Comparison of ENCODE assay signal across 25 cellular contexts in the genomic region with DNA sequence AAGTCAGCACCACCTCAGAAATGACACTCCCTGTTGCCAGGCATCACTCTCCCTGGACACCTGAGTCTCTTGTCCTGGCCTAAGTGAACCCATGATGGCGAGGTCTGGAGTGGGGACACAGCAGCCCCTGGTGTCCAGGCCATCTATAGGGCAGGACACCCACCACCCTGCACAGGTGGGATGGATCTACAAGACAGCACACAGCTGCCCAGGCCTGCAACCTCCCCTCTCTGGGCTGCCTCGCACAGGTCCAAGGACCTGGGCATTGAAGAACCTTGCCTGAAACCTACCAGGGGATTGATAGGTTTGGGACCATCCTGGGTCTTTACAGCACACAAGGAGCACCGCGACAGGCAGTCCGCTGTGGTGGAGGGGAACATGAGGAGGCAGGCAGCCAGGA. TPM values are rescaled to one million over a fixed set of nuclear protein-coding genes. Genes with fewer than 3 reads are reported as not detected.
DNase-seq lines count a peak whose midpoint lies in the region; ATAC-seq, FAIRE-seq and TF ChIP-seq lines count a peak whose summit lies in the region.
"Had no signal": no experiment of that assay in that cellular context is flagged by ENCODE, and none has a peak within 500 bp of the region (broad histone marks: within the 10 kb centered on the region; RNA-seq: fewer than 3 reads in every experiment).

No MANE protein-coding gene starts in this region.

- no peak overlapping the region for H3K4me2 ChIP-seq in HepG2 (ENCODE audit: low read depth, low read length)
- H3K4me2 ChIP-seq: BLaER1 had no signal

- WGBS in HepG2 (ENCODE audit: low lambda C conversion rate), result 26% methylated on average over 4 of the region's 5 CpGs

- H3K9ac ChIP-seq in HepG2 (ENCODE audit: insufficient read depth, low read depth, low read length), result no peak overlapping the region
- H3K9ac ChIP-seq: BLaER1 had no signal

- DNase-seq in activated effector memory CD4-positive, alpha-beta T cell treated with anti-CD3 and anti-CD28 coated beads, Interleukin-2, amount 50 U/mL, for 16 hours, result peak; percentile 54
- DNase-seq in activated effector memory CD4-positive, alpha-beta T cell treated with Interleukin-2 at 50 U/mL for 16 hours, result no peak
- DNase-seq in Panc1 (ENCODE audit: low read depth, low spot score) (no peak), HepG2 (ENCODE audit: low spot score) (no peak), omental fat pad (ENCODE audit: low spot score) (no peak), NCI-H2171 treated with DMSO at 0.1 percent for 48 hours (lab: John Stamatoyannopoulos, UW) (no peak), HCEC 1CT (no peak)
- DNase-seq: ACHN; BE2C; Calu3; CD4-positive, alpha-beta T cell; CD8-positive, alpha-beta T cell; DMS79 treated with DMSO at 0.1 percent for 48 hours; GF-D8 had no signal

- no peak for TF ChIP-seq POLR2A in HepG2 (IDR thresholded peaks at IDR 0.05; ENCODE audit: insufficient read depth in 1 of 2, low read depth in 2 of 2, low read length in 2 of 2)

- H3K27ac ChIP-seq in Panc1 (ENCODE audit: low read length) (no peak overlapping the region), HepG2 (ENCODE audit: extremely low read length, insufficient read depth, low read length) (no peak overlapping the region)
- H3K27ac ChIP-seq: 22Rv1, BLaER1, C4-2B had no signal

- H4K20me1 ChIP-seq in HepG2 (ENCODE audit: insufficient read depth, low read length), result no peaks in the 10 kb centered on the region
- H4K20me1 ChIP-seq: BLaER1 had no signal

- H3K9me3 ChIP-seq in Panc1 (ENCODE audit: control insufficient read depth, insufficient read depth, low read depth, low read length) (no peaks in the 10 kb centered on the region), HepG2 (ENCODE audit: low read length) (no peaks in the 10 kb centered on the region)
- H3K9me3 ChIP-seq: BE2C, BLaER1, Caco-2 had no signal

- CTCF ChIA-PET in Panc1 (lab: Charles Lee), result no interaction called here
- CTCF ChIA-PET in HepG2 (lab: Yijun Ruan, JAX; ENCODE audit: low intra/inter-chr PET ratio, low total read pairs), result no interaction called here

- intact Hi-C loops in Panc1 (cut with micrococcal nuclease; ENCODE audit: unreplicated experiment), result no loop called here
- intact Hi-C loops in HepG2 (cut with micrococcal nuclease; ENCODE audit: unreplicated experiment), result no loop called here

- FAIRE-seq in HepG2 (lab: Jason Lieb, UNC), result no peak
- FAIRE-seq: D721Med, G401.6, GM12891 had no signal

- TF ChIP-seq CTCF in Panc1 (IDR thresholded peaks at IDR 0.05) (no peak), HepG2 (CRISPR knock-in tag; IDR thresholded peaks at IDR 0.05) (peak; percentile 17; the same call in 1 of the 2 replicates), omental fat pad (IDR thresholded peaks at IDR 0.05) (no peak)

- H3K4me3 ChIP-seq in Panc1 (ENCODE audit: low read depth in 2 of 2, low read length in 2 of 2), result no peak overlapping the region
- no peak overlapping the region for H3K4me3 ChIP-seq in HepG2 (replicated peaks in 1 of 3; ENCODE audit: insufficient read depth in 1 of 3, low read depth in 2 of 3, low read length in 3 of 3)
- H3K4me3 ChIP-seq: BLaER1 had no signal

- ATAC-seq in Panc1, result peak; percentile 35; the same call in 1 of the 2 replicates
- ATAC-seq in HepG2, result peak; percentile 68
- peak; percentile 27 for ATAC-seq in omental fat pad (ENCODE audit: low FRiP score)
- ATAC-seq in GM21825 (IDR thresholded peaks at IDR 0.05; ENCODE audit: unreplicated experiment), result no peak
- ATAC-seq: CD8-positive, alpha-beta T cell had no signal

- H3K27me3 ChIP-seq in Panc1 (ENCODE audit: control insufficient read depth, insufficient read depth, low read length) (peaks cover 17% of the 10 kb centered on the region), HepG2 (ENCODE audit: control insufficient read depth in 1 of 2, insufficient read depth in 2 of 2, low read length in 2 of 2) (peaks cover 1 to 35% of the 10 kb centered on the region in 2 experiments; a peak in 3 of 5 replicates)
- H3K27me3 ChIP-seq: BE2C, BLaER1 had no signal

- H3K79me2 ChIP-seq in HepG2 (ENCODE audit: insufficient read depth, low read length), result no peaks in the 10 kb centered on the region

- H3K4me1 ChIP-seq in Panc1 (ENCODE audit: control insufficient read depth, insufficient read depth, low read length) (no peaks in the 10 kb centered on the region), HepG2 (ENCODE audit: insufficient read depth, low read length) (no peaks in the 10 kb centered on the region)
- H3K4me1 ChIP-seq: BE2C, BLaER1, Caco-2 had no signal

- no peak overlapping the region for H2AFZ ChIP-seq in HepG2 (ENCODE audit: low read length)

- no peak for TF ChIP-seq EP300 in HepG2 (IDR thresholded peaks at IDR 0.05; ENCODE audit: low read depth in 2 of 2, low read length in 2 of 2)
- no peak for TF ChIP-seq EP300 in HepG2 (CRISPR knock-in tag; IDR thresholded peaks at IDR 0.05; ENCODE audit: borderline replicate concordance)

- H3K36me3 ChIP-seq in Panc1 (ENCODE audit: control insufficient read depth, insufficient read depth, low read length) (no peaks in the 10 kb centered on the region), HepG2 (replicated peaks in 1 of 2; ENCODE audit: control insufficient read depth in 1 of 2, insufficient read depth in 2 of 2, low read length in 2 of 2) (no peaks in the 10 kb centered on the region)
- H3K36me3 ChIP-seq: BE2C, BLaER1 had no signal

- POLR2A ChIA-PET in Panc1 (lab: Charles Lee), result no interaction called here
- POLR2A ChIA-PET in HepG2 (lab: Yijun Ruan, JAX), result no interaction called here

- in situ Hi-C loops in Panc1 (cut with HindIII; ENCODE audit: low pct_unique_long_range_greater_than_20kb, low sequenced_read_pairs), result no loop called here
- in situ Hi-C loops in HepG2 (cut with HindIII; ENCODE audit: extremely low pct_ligation_motif_present, low pct_unique_long_range_greater_than_20kb), result no loop called here

- TF ChIP-seq RAD21 in HepG2 (CRISPR knock-in tag; IDR thresholded peaks at IDR 0.05), result no peak

- BruUV-seq in Panc1 (replicated peaks; lab: Mats Ljungman, UMichigan) (no TSS peak), HepG2 (replicated peaks; lab: Mats Ljungman, UMichigan) (no TSS peak)

TF ChIP-seq in HepG2, 621 proteins besides CTCF, POLR2A, EP300 and RAD21:
- TF ChIP-seq ZNF234 (CRISPR knock-in tag; conservative IDR thresholded peaks at IDR 0.05), result no peak
- TF ChIP-seq ATF1 (CRISPR knock-in tag; IDR thresholded peaks at IDR 0.05), result no peak
- no peak for TF ChIP-seq PRPF4 (IDR thresholded peaks at IDR 0.05; ENCODE audit: low read depth, low read length, poor library complexity, severe bottlenecking)
- no peak for TF ChIP-seq THYN1 (CRISPR knock-in tag; IDR thresholded peaks at IDR 0.05; ENCODE audit: borderline replicate concordance, low read depth)
- TF ChIP-seq TBL1XR1 (IDR thresholded peaks at IDR 0.05; ENCODE audit: borderline replicate concordance, low read length, partially characterized antibody), result no peak
- TF ChIP-seq FLYWCH1 (CRISPR knock-in tag; IDR thresholded peaks at IDR 0.05), result no peak
- TF ChIP-seq ZNF441 (CRISPR knock-in tag; IDR thresholded peaks at IDR 0.05; ENCODE audit: borderline replicate concordance), result no peak
- no peak for TF ChIP-seq RFXANK (CRISPR knock-in tag; IDR thresholded peaks at IDR 0.05)
- no peak for TF ChIP-seq SRSF9 (IDR thresholded peaks at IDR 0.05; ENCODE audit: borderline replicate concordance, insufficient read depth, low read depth, low read length, poor library complexity, severe bottlenecking)
- TF ChIP-seq, protein P1, sequence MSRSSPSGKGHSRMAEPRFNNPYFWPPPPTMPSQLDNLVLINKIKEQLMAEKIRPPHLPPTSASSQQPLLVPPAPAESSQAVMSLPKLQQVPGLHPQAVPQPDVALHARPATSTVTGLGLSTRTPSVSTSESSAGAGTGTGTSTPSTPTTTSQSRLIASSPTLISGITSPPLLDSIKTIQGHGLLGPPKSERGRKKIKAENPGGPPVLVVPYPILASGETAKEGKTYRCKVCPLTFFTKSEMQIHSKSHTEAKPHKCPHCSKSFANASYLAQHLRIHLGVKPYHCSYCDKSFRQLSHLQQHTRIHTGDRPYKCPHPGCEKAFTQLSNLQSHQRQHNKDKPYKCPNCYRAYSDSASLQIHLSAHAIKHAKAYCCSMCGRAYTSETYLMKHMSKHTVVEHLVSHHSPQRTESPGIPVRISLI (CRISPR knock-in tag; IDR thresholded peaks at IDR 0.05; ENCODE audit: borderline replicate concordance), result no peak
- no peak for TF ChIP-seq SOX5 (CRISPR knock-in tag; IDR thresholded peaks at IDR 0.05; ENCODE audit: borderline replicate concordance)

RNA-seq across cellular contexts. Expression of a gene that starts 11.2 kb away (rescaled TPM):
- not detected for total RNA-seq in Panc1 (2021; ENCODE audit: unreplicated experiment)
- polyA plus RNA-seq in Panc1 (2012; ENCODE audit: insufficient read length), result not detected
- total RNA-seq in HepG2 (2016; rRNA removed; fragmentation: Illumina TruSeq; extraction: Trizol), result not detected in 2 replicates
- not detected in 2 replicates for total RNA-seq in HepG2 (2016; cell fraction: cytosol; rRNA removed; fragmentation: Illumina TruSeq; extraction: Trizol; ENCODE audit: low read depth)
- not detected in 2 replicates for total RNA-seq in HepG2 (2016; cell fraction: insoluble cytoplasmic fraction; rRNA removed; fragmentation: Illumina TruSeq; extraction: Trizol)
- not detected in 2 replicates for total RNA-seq in HepG2 (2016; cell fraction: membrane; rRNA removed; fragmentation: Illumina TruSeq; extraction: Trizol)
- not detected in 2 replicates for total RNA-seq in HepG2 (2016; cell fraction: nucleus; rRNA removed; fragmentation: Illumina TruSeq; extraction: Trizol)
- not detected in 2 replicates for polyA plus RNA-seq in HepG2 (2011; rRNA removed)
- polyA plus RNA-seq in HepG2 (2011; cell fraction: cytosol; rRNA removed), result not detected in 2 replicates
- polyA plus RNA-seq in HepG2 (2011; cell fraction: nucleus; rRNA removed), result not detected in 2 replicates
- polyA plus RNA-seq in HepG2 (2012), result not detected in 2 replicates
- not detected in 2 replicates for polyA plus RNA-seq in HepG2 (2016; cell fraction: cytosol; fragmentation: Illumina TruSeq; extraction: Trizol; ENCODE audit: low read depth)
- not detected in 2 replicates for polyA plus RNA-seq in HepG2 (2016; cell fraction: insoluble cytoplasmic fraction; fragmentation: Illumina TruSeq; extraction: Trizol; ENCODE audit: low read depth)
- not detected in 2 replicates for polyA plus RNA-seq in HepG2 (2016; cell fraction: membrane; fragmentation: Illumina TruSeq; extraction: Trizol; ENCODE audit: low read depth)
- not detected in 2 replicates for polyA plus RNA-seq in HepG2 (2016; cell fraction: nucleus; fragmentation: Illumina TruSeq; extraction: Trizol; ENCODE audit: insufficient read depth, low read depth)
- not detected in 2 replicates for polyA minus RNA-seq in HepG2 (2011; rRNA and poly(A)+ RNA removed; ENCODE audit: low replicate concordance)
- polyA minus RNA-seq in HepG2 (2011; cell fraction: cytosol; rRNA and poly(A)+ RNA removed), result not detected in 2 replicates
- not detected in 2 replicates for polyA minus RNA-seq in HepG2 (2011; cell fraction: nucleus; rRNA and poly(A)+ RNA removed)
- not detected for total RNA-seq in omental fat pad
- total RNA-seq: A172; A673; Caco-2; Calu3; CD4-positive, alpha-beta T cell; CD8-positive, alpha-beta T cell had no signal
- polyA plus RNA-seq: AG04450 had no signal
